Comparison of ENCODE assay signal across 20 cellular contexts in the genomic region with DNA sequence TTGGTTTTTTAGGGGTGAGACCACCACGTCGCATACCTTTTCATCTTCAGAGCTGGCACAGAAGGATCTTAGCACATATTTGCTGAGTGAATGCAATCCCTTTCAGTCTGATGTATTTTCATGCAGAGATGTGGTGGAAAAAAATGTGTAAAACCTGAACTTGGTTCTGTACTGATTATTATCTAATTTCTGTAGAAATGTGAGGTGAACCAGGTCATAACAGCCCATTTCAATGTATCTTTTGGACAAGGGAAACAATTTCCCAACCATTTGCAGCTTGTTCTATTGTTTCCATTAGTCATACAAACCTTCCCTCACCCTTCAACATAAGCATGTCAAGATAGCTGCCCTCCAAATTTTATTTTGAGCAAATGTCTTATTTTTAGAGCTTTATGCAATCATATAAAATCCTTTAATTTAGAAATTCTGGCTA. TPM values are rescaled to one million over a fixed set of nuclear protein-coding genes. Genes with fewer than 3 reads are reported as not detected.
DNase-seq lines count a peak whose midpoint lies in the region; ATAC-seq and TF ChIP-seq lines count a peak whose summit lies in the region.
"Had no signal": no experiment of that assay in that cellular context is flagged by ENCODE, and none has a peak within 500 bp of the region (broad histone marks: within the 10 kb centered on the region; RNA-seq: fewer than 3 reads in every experiment).

No MANE protein-coding gene starts in this region.

- peaks cover 25% of the 10 kb centered on the region for H3K4me1 Mint-ChIP-seq in activated CD8-positive, alpha-beta T cell treated with anti-CD3 and anti-CD28 coated beads for 36 hours (ENCODE audit: low read depth)
- no peaks in the 10 kb centered on the region for H3K4me1 Mint-ChIP-seq in activated CD8-positive, alpha-beta T cell treated with anti-CD3 and anti-CD28 coated beads, Interleukin-2, amount 10 ng/mL, durations not matched to agents 7 days and 5 days (ENCODE audit: low read depth)
- H3K4me1 Mint-ChIP-seq: neural crest cell had no signal

- H3K36me3 Mint-ChIP-seq in activated CD8-positive, alpha-beta T cell treated with anti-CD3 and anti-CD28 coated beads for 36 hours (ENCODE audit: low read depth) = no peaks in the 10 kb centered on the region
- H3K36me3 Mint-ChIP-seq in activated CD8-positive, alpha-beta T cell treated with anti-CD3 and anti-CD28 coated beads, Interleukin-2, amount 10 ng/mL, durations not matched to agents 7 days and 5 days (ENCODE audit: low read depth) = no peaks in the 10 kb centered on the region

- DNase-seq in activated CD8-positive, alpha-beta T cell treated with anti-CD3 and anti-CD28 coated beads for 36 hours = peak; percentile 17
- no peak for DNase-seq in activated CD8-positive, alpha-beta T cell treated with anti-CD3 and anti-CD28 coated beads, Interleukin-2, amount 10 ng/mL, durations not matched to agents 7 days and 5 days
- peak; percentile 78 for DNase-seq in EH (ENCODE audit: low read depth)
- peak; percentile 88 for DNase-seq in adipocyte (ENCODE audit: low read depth)
- DNase-seq in iris pigment epithelial cell (ENCODE audit: low read depth) = peak; percentile 74
- no peak for DNase-seq in upper lobe of left lung
- DNase-seq: activated CD4-positive, CD25-positive, alpha-beta regulatory T cell; activated naive CD4-positive, alpha-beta T cell; CD4-positive, alpha-beta T cell; foreskin keratinocyte; MG63; NCI-H1694; SK-N-SH; stimulated activated CD4-positive, alpha-beta T cell treated with anti-CD3 and anti-CD28 coated beads, Interleukin-2, amount 100 ng/mL, for 48 hours; substantia nigra had no signal

- no peak overlapping the region for H3K27ac ChIP-seq in upper lobe of left lung
- H3K27ac ChIP-seq: foreskin keratinocyte, prostate gland, RWPE1 had no signal

- WGBS in upper lobe of left lung, 2 donors = 88 to 96% methylated on average over 2 of the region's 2 CpGs

- intact Hi-C loops in activated CD8-positive, alpha-beta T cell treated with anti-CD3 and anti-CD28 coated beads for 36 hours (cut with micrococcal nuclease) = loop anchor here (2.0 to 5.0 kb wide), 3 partner anchors 43 to 207 kb away; no protein-coding TSS in a partner anchor

- no peaks in the 10 kb centered on the region for H3K9me3 Mint-ChIP-seq in activated CD8-positive, alpha-beta T cell treated with anti-CD3 and anti-CD28 coated beads for 36 hours
- no peaks in the 10 kb centered on the region for H3K9me3 Mint-ChIP-seq in activated CD8-positive, alpha-beta T cell treated with anti-CD3 and anti-CD28 coated beads, Interleukin-2, amount 10 ng/mL, durations not matched to agents 7 days and 5 days (ENCODE audit: insufficient read depth)
- H3K9me3 Mint-ChIP-seq: CD4-positive, alpha-beta T cell had no signal

- no peaks in the 10 kb centered on the region for H3K27me3 ChIP-seq in adipocyte (replicated peaks; ENCODE audit: control insufficient read depth, insufficient read depth, low read length)
- no peaks in the 10 kb centered on the region for H3K27me3 ChIP-seq in upper lobe of left lung
- H3K27me3 ChIP-seq: foreskin keratinocyte, MG63 had no signal

- H3K4me3 Mint-ChIP-seq in activated CD8-positive, alpha-beta T cell treated with anti-CD3 and anti-CD28 coated beads for 36 hours = no peak overlapping the region
- no peak overlapping the region for H3K4me3 Mint-ChIP-seq in activated CD8-positive, alpha-beta T cell treated with anti-CD3 and anti-CD28 coated beads, Interleukin-2, amount 10 ng/mL, durations not matched to agents 7 days and 5 days
- H3K4me3 Mint-ChIP-seq: CD4-positive, alpha-beta T cell; neural crest cell had no signal

- peak overlapping the region; percentile 12 for H3K9ac ChIP-seq in adipocyte (ENCODE audit: low read length)
- H3K9ac ChIP-seq: SK-N-SH had no signal

- peaks cover 21% of the 10 kb centered on the region for H3K4me1 ChIP-seq in adipocyte (ENCODE audit: control insufficient read depth, insufficient read depth, low read length)
- no peaks in the 10 kb centered on the region for H3K4me1 ChIP-seq in upper lobe of left lung
- H3K4me1 ChIP-seq: foreskin keratinocyte, prostate gland had no signal

- no peak for TF ChIP-seq POLR2A in upper lobe of left lung (IDR thresholded peaks at IDR 0.05)

- TF ChIP-seq CTCF in activated CD8-positive, alpha-beta T cell treated with anti-CD3 and anti-CD28 coated beads for 36 hours (IDR thresholded peaks at IDR 0.05) = no peak
- TF ChIP-seq CTCF in upper lobe of left lung (IDR thresholded peaks at IDR 0.05) = no peak

- no peak overlapping the region for H3K4me3 ChIP-seq in adipocyte (ENCODE audit: low read length)
- H3K4me3 ChIP-seq in upper lobe of left lung = no peak overlapping the region
- H3K4me3 ChIP-seq: MG63, prostate gland had no signal

- peak; percentile 41 for ATAC-seq in activated CD8-positive, alpha-beta T cell treated with anti-CD3 and anti-CD28 coated beads for 36 hours
- ATAC-seq in activated CD8-positive, alpha-beta T cell treated with anti-CD3 and anti-CD28 coated beads, Interleukin-2, amount 10 ng/mL, durations not matched to agents 7 days and 5 days = no peak
- ATAC-seq in GM19395 (IDR thresholded peaks at IDR 0.05; ENCODE audit: unreplicated experiment) (no peak), GM19351 (IDR thresholded peaks at IDR 0.05; ENCODE audit: unreplicated experiment) (no peak), upper lobe of left lung (ENCODE audit: low FRiP score in 2 of 2) (no peak)
- ATAC-seq: foreskin keratinocyte had no signal

- CTCF ChIA-PET in activated CD8-positive, alpha-beta T cell treated with anti-CD3 and anti-CD28 coated beads for 36 hours (lab: Charles Lee) = interaction anchor here (0.8 to 2.3 kb wide), 6 partner anchors 8 to 52 kb away, joined by 3 to 10 read pairs (median 4); a partner anchor contains a TSS
- CTCF ChIA-PET in activated CD8-positive, alpha-beta T cell treated with anti-CD3 and anti-CD28 coated beads, Interleukin-2, amount 10 ng/mL, durations not matched to agents 7 days and 5 days (lab: Charles Lee) = no interaction called here

- H3K9me3 ChIP-seq in adipocyte (ENCODE audit: control insufficient read depth, low read length) (no peaks in the 10 kb centered on the region), upper lobe of left lung (no peaks in the 10 kb centered on the region)
- H3K9me3 ChIP-seq: MG63, prostate gland, SK-N-SH had no signal

- peak overlapping the region; percentile 74 for H3K27ac Mint-ChIP-seq in activated CD8-positive, alpha-beta T cell treated with anti-CD3 and anti-CD28 coated beads for 36 hours
- H3K27ac Mint-ChIP-seq in activated CD8-positive, alpha-beta T cell treated with anti-CD3 and anti-CD28 coated beads, Interleukin-2, amount 10 ng/mL, durations not matched to agents 7 days and 5 days = no peak overlapping the region
- H3K27ac Mint-ChIP-seq: CD4-positive, alpha-beta T cell had no signal

- TF ChIP-seq EP300 in upper lobe of left lung (IDR thresholded peaks at IDR 0.05) = no peak

- POLR2A ChIA-PET in activated CD8-positive, alpha-beta T cell treated with anti-CD3 and anti-CD28 coated beads for 36 hours (lab: Charles Lee) = interaction anchor here (0.8 to 2.1 kb wide), 7 partner anchors 8 to 202 kb away, joined by 3 to 11 read pairs (median 4); no protein-coding TSS in a partner anchor
- POLR2A ChIA-PET in activated CD8-positive, alpha-beta T cell treated with anti-CD3 and anti-CD28 coated beads, Interleukin-2, amount 10 ng/mL, durations not matched to agents 7 days and 5 days (lab: Charles Lee) = interaction anchor here (0.6 kb wide), 1 partner anchor 42 kb away, joined by 3 read pairs; no protein-coding TSS in a partner anchor

- peaks cover 2% of the 10 kb centered on the region for H3K27me3 Mint-ChIP-seq in activated CD8-positive, alpha-beta T cell treated with anti-CD3 and anti-CD28 coated beads for 36 hours
- peaks cover 2% of the 10 kb centered on the region for H3K27me3 Mint-ChIP-seq in activated CD8-positive, alpha-beta T cell treated with anti-CD3 and anti-CD28 coated beads, Interleukin-2, amount 10 ng/mL, durations not matched to agents 7 days and 5 days (ENCODE audit: low read depth)
- H3K27me3 Mint-ChIP-seq: CD4-positive, alpha-beta T cell had no signal

- H3K36me3 ChIP-seq in adipocyte (ENCODE audit: control insufficient read depth, insufficient read depth, low read length, severe bottlenecking) = no peaks in the 10 kb centered on the region
- H3K36me3 ChIP-seq in upper lobe of left lung = no peaks in the 10 kb centered on the region
- H3K36me3 ChIP-seq: MG63, prostate gland had no signal

RNA-seq across cellular contexts. Expression of a gene that starts 46.8 kb away (rescaled TPM):
- total RNA-seq in activated CD8-positive, alpha-beta T cell treated with anti-CD3 and anti-CD28 coated beads for 36 hours = 10 to 100 TPM; 18.7 to 19.0 TPM
- total RNA-seq in activated CD8-positive, alpha-beta T cell treated with anti-CD3 and anti-CD28 coated beads, Interleukin-2, amount 10 ng/mL, durations not matched to agents 7 days and 5 days = 10 to 100 TPM; 10.4 to 10.6 TPM
- total RNA-seq in upper lobe of left lung = 100 to 1,000 TPM in 3 of 6 donors, 10 to 100 TPM in 3; 62.2 to 252 (median 98.2) TPM

Comparison
In these comparisons a context has a peak if more than half of its experiments do, and no peak if none do; other contexts are left out.
1. DNase-seq: peak in activated CD8-positive, alpha-beta T cell treated with anti-CD3 and anti-CD28 coated beads for 36 hours (single experiment), EH (single experiment), adipocyte (single experiment) and iris pigment epithelial cell (single experiment); none in activated CD8-positive, alpha-beta T cell treated with anti-CD3 and anti-CD28 coated beads, Interleukin-2, amount 10 ng/mL, durations not matched to agents 7 days and 5 days (single experiment) and upper lobe of left lung (0 of 2).